9 cellular contexts compared by ENCODE assay signal in the genomic region with DNA sequence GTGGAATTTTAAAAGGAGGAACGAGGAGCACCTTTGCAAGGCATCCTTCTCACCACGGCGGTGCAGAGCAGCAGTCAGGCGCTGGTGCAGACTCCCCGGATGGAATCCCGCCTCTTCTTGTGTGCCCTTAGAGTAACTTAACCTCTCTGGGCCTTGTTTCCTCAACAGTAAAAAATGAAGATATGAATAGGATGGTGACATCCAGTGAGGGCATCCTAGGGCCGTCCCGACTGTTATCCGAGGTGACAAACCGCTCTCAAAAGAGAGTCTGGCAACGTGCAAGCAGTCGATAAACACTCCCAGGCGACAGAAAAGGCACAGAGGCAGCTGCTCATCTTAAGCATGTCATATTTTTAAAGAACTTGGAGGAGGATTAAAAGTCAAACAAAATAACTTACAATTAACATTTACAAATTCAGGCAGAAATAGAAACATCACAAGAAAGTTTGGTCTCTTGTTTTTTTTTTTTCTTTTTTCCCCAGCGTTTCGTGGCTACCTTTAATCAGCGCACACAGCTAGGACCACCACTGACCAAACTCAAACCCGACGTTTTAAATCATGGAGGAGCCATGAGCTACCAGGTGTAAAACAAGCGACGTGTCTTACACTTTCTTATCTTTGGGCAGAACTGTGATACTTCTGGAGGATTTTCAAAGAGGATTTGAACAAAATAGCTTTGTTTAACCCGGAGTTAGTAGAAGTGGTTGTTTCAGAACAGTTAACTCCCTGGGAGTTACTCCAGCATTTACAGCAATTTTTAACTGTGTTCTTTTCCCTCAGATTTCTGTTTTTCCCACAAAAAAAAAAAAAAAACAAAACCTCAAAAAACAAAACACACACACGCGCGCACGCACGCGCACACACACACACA. TPM values are rescaled to one million over a fixed set of nuclear protein-coding genes. Genes with fewer than 3 reads are reported as not detected.
DNase-seq lines count a peak whose midpoint lies in the region; ATAC-seq and TF ChIP-seq lines count a peak whose summit lies in the region.
"Had no signal": no experiment of that assay in that cellular context is flagged by ENCODE, and none has a peak within 500 bp of the region (broad histone marks: within the 10 kb centered on the region; RNA-seq: fewer than 3 reads in every experiment).

No MANE protein-coding gene starts in this region.

- TF ChIP-seq CTCF in heart left ventricle (IDR thresholded peaks at IDR 0.05) (no peak), liver (IDR thresholded peaks at IDR 0.05; ENCODE audit: low read depth, low read length, missing input control) (no peak), upper lobe of right lung (IDR thresholded peaks at IDR 0.05) (no peak)

- 60 to 64% (median 61%) methylated on average over 27 of the region's 27 CpGs for WGBS in heart left ventricle, 4 donors
- 51% methylated on average over 27 of the region's 27 CpGs for WGBS in liver

- no peaks in the 10 kb centered on the region for H3K9me3 Mint-ChIP-seq in activated naive CD8-positive, alpha-beta T cell treated with anti-CD3 and anti-CD28 coated beads, Interleukin-2, amount 10 ng/mL, durations not matched to agents 7 days and 5 days

- TF ChIP-seq RAD21 in liver (IDR thresholded peaks at IDR 0.05) = no peak

- H3K9me3 ChIP-seq in heart left ventricle (peaks cover 0 to under 1% (median 0%) of the 10 kb centered on the region in 12 donors), liver (ENCODE audit: control insufficient read depth in 4 of 4, low read length in 3 of 4) (no peaks in the 10 kb centered on the region), upper lobe of right lung (no peaks in the 10 kb centered on the region)

- DNase-seq in heart left ventricle = no peak
- no peak for DNase-seq in Right ventricle myocardium inferior (ENCODE audit: missing footprints)
- DNase-seq in activated naive CD8-positive, alpha-beta T cell treated with anti-CD3 and anti-CD28 coated beads, Interleukin-2, amount 10 ng/mL, durations not matched to agents 7 days and 5 days = no peak
- peak; percentile 48 for DNase-seq in upper lobe of right lung
- DNase-seq in SW 1271 (lab: John Stamatoyannopoulos, UW) = no peak
- DNase-seq in cerebellar nuclear complex (lab: John Stamatoyannopoulos, UW) = no peak
- DNase-seq in kidney tubule cell (ENCODE audit: low spot score) = no peak
- DNase-seq: DMS153 had no signal

- peak overlapping the region; percentile 98 for H3K4me3 Mint-ChIP-seq in activated naive CD8-positive, alpha-beta T cell treated with anti-CD3 and anti-CD28 coated beads, Interleukin-2, amount 10 ng/mL, durations not matched to agents 7 days and 5 days

- no peaks in the 10 kb centered on the region for H3K36me3 ChIP-seq in heart left ventricle
- no peaks in the 10 kb centered on the region for H3K36me3 ChIP-seq in liver (ENCODE audit: control insufficient read depth in 4 of 4, insufficient read depth in 3 of 4, low read depth in 1 of 4, low read length in 3 of 4)
- H3K36me3 ChIP-seq in upper lobe of right lung = no peaks in the 10 kb centered on the region

- H3K27ac ChIP-seq in heart left ventricle (peak overlapping the region in 8 of 12 donors; percentile 22 to 98 (median 92)), liver (ENCODE audit: low read depth in 1 of 2, low read length in 2 of 2) (peak overlapping the region; percentile 96), upper lobe of right lung (peak overlapping the region; percentile 94)

- H3K27me3 ChIP-seq in heart left ventricle (peaks cover 0 to 28% (median 0%) of the 10 kb centered on the region in 9 donors), liver (ENCODE audit: control insufficient read depth in 4 of 4, insufficient read depth in 4 of 4, low read length in 3 of 4) (no peaks in the 10 kb centered on the region), upper lobe of right lung (no peaks in the 10 kb centered on the region)

- peak overlapping the region; percentile 38 to 92 for H3K9ac ChIP-seq in liver (ENCODE audit: low read depth in 1 of 2, low read length in 2 of 2)

- peak overlapping the region in 9 of 12 donors; percentile 59 to 98 (median 81) for H3K4me3 ChIP-seq in heart left ventricle
- H3K4me3 ChIP-seq in liver (ENCODE audit: low read depth in 1 of 3, low read length in 3 of 3) = peak overlapping the region; percentile 52 to 94 (median 70)
- H3K4me3 ChIP-seq in upper lobe of right lung = peak overlapping the region; percentile 85

- no peak for TF ChIP-seq POLR2A in heart left ventricle (IDR thresholded peaks at IDR 0.05)

- no peaks in the 10 kb centered on the region for H3K27me3 Mint-ChIP-seq in activated naive CD8-positive, alpha-beta T cell treated with anti-CD3 and anti-CD28 coated beads, Interleukin-2, amount 10 ng/mL, durations not matched to agents 7 days and 5 days

- peak overlapping the region; percentile 95 for H3K27ac Mint-ChIP-seq in activated naive CD8-positive, alpha-beta T cell treated with anti-CD3 and anti-CD28 coated beads, Interleukin-2, amount 10 ng/mL, durations not matched to agents 7 days and 5 days

- intact Hi-C loops in heart left ventricle (cut with DNase I) (loop anchor here in 6 of 10 donors (5.0 to 10.0 kb wide), 7 partner anchors 53 to 128 kb away; no protein-coding TSS in a partner anchor), Right ventricle myocardium inferior (cut with DNase I) (loop anchor here (5.0 kb wide), 3 partner anchors 43 to 118 kb away; no protein-coding TSS in a partner anchor), upper lobe of right lung (cut with DNase I) (no loop called here)

- H3K4me1 ChIP-seq in heart left ventricle (peaks cover 0 to 69% (median 45%) of the 10 kb centered on the region in 12 donors), liver (ENCODE audit: control insufficient read depth in 4 of 4, insufficient read depth in 4 of 4, low read length in 3 of 4) (peaks cover 2 to 29% (median 15%) of the 10 kb centered on the region in 4 donors), upper lobe of right lung (peaks cover 37% of the 10 kb centered on the region)

- H3K4me1 Mint-ChIP-seq in activated naive CD8-positive, alpha-beta T cell treated with anti-CD3 and anti-CD28 coated beads, Interleukin-2, amount 10 ng/mL, durations not matched to agents 7 days and 5 days = peaks cover 63% of the 10 kb centered on the region

- peaks cover 41% of the 10 kb centered on the region for H3K36me3 Mint-ChIP-seq in activated naive CD8-positive, alpha-beta T cell treated with anti-CD3 and anti-CD28 coated beads, Interleukin-2, amount 10 ng/mL, durations not matched to agents 7 days and 5 days

- POLR2A ChIA-PET in activated naive CD8-positive, alpha-beta T cell treated with anti-CD3 and anti-CD28 coated beads, Interleukin-2, amount 10 ng/mL, durations not matched to agents 7 days and 5 days (lab: Charles Lee) = interaction anchor here (0.7 to 4.6 kb wide), 19 partner anchors 8 to 409 kb away, joined by 3 to 76 read pairs (median 5); no protein-coding TSS in a partner anchor

- no peak for ATAC-seq in heart left ventricle
- ATAC-seq in Right ventricle myocardium inferior = no peak
- ATAC-seq in activated naive CD8-positive, alpha-beta T cell treated with anti-CD3 and anti-CD28 coated beads, Interleukin-2, amount 10 ng/mL, durations not matched to agents 7 days and 5 days (ENCODE audit: low read depth) = no peak
- no peak for ATAC-seq in upper lobe of right lung

TF ChIP-seq in liver, 16 proteins besides CTCF, POLR2A, EP300 and RAD21 (continues in another document):
- no peak for TF ChIP-seq HNF4A (conservative IDR thresholded peaks at IDR 0.05)
- no peak for TF ChIP-seq RXRA (IDR thresholded peaks at IDR 0.05)
- TF ChIP-seq SP1 (IDR thresholded peaks at IDR 0.05) = no peak
- TF ChIP-seq FOXA2 (IDR thresholded peaks at IDR 0.05) = no peak
- TF ChIP-seq EGR1 (IDR thresholded peaks at IDR 0.05; ENCODE audit: low read depth in 2 of 2) = no peak
- no peak for TF ChIP-seq FOXA1 (IDR thresholded peaks at IDR 0.05)
- no peak for TF ChIP-seq ATF3 (IDR thresholded peaks at IDR 0.05)
- TF ChIP-seq YY1 (IDR thresholded peaks at IDR 0.05) = no peak
- no peak for TF ChIP-seq HNF4G (IDR thresholded peaks at IDR 0.05)
- TF ChIP-seq, protein P1, sequence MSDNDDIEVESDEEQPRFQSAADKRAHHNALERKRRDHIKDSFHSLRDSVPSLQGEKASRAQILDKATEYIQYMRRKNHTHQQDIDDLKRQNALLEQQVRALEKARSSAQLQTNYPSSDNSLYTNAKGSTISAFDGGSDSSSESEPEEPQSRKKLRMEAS (IDR thresholded peaks at IDR 0.05) = no peak
- TF ChIP-seq, protein P2, sequence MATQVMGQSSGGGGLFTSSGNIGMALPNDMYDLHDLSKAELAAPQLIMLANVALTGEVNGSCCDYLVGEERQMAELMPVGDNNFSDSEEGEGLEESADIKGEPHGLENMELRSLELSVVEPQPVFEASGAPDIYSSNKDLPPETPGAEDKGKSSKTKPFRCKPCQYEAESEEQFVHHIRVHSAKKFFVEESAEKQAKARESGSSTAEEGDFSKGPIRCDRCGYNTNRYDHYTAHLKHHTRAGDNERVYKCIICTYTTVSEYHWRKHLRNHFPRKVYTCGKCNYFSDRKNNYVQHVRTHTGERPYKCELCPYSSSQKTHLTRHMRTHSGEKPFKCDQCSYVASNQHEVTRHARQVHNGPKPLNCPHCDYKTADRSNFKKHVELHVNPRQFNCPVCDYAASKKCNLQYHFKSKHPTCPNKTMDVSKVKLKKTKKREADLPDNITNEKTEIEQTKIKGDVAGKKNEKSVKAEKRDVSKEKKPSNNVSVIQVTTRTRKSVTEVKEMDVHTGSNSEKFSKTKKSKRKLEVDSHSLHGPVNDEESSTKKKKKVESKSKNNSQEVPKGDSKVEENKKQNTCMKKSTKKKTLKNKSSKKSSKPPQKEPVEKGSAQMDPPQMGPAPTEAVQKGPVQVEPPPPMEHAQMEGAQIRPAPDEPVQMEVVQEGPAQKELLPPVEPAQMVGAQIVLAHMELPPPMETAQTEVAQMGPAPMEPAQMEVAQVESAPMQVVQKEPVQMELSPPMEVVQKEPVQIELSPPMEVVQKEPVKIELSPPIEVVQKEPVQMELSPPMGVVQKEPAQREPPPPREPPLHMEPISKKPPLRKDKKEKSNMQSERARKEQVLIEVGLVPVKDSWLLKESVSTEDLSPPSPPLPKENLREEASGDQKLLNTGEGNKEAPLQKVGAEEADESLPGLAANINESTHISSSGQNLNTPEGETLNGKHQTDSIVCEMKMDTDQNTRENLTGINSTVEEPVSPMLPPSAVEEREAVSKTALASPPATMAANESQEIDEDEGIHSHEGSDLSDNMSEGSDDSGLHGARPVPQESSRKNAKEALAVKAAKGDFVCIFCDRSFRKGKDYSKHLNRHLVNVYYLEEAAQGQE (IDR thresholded peaks at IDR 0.05) = no peak

RNA-seq across cellular contexts. Expression of gene MBP, which starts 2.1 kb away (rescaled TPM):
- total RNA-seq in heart left ventricle = 10 to 100 TPM; 15.8 to 93.0 (median 38.8) TPM
- polyA plus RNA-seq in heart left ventricle = 10 to 100 TPM in 1 of 2 donors, 1 to 10 TPM in 1; 7.7 to 11.3 TPM
- total RNA-seq in Right ventricle myocardium inferior = 34.9 TPM
- total RNA-seq in activated naive CD8-positive, alpha-beta T cell treated with anti-CD3 and anti-CD28 coated beads, Interleukin-2, amount 10 ng/mL, durations not matched to agents 7 days and 5 days = 100 to 1,000 TPM; 138 to 148 TPM
- total RNA-seq in liver = 10 to 100 TPM; 21.3 to 23.3 TPM
- 10 to 100 TPM in 1 of 2 donors, 1 to 10 TPM in 1; 9.7 to 14.1 TPM for polyA plus RNA-seq in liver
- total RNA-seq in upper lobe of right lung = 78.9 TPM
